ENCODE assay signal across 15 cellular contexts in genomic region chr21:31159808-31160207, GRCh38.
DNase-seq lines count a peak whose midpoint lies in the region; ATAC-seq and TF ChIP-seq lines count a peak whose summit lies in the region.
"Had no signal": no experiment of that assay in that cellular context is flagged by ENCODE, and none has a peak within 500 bp of the region (broad histone marks: within the 10 kb centered on the region; RNA-seq: fewer than 3 reads in every experiment).

No MANE protein-coding gene starts in this region.

- dilution Hi-C loops in mammary epithelial cell (cut with HindIII; ENCODE audit: low sequenced_read_pairs) = no loop called here

- H3K27ac Mint-ChIP-seq in GM23338 (peak overlapping the region; percentile 49; the same call in 1 of the 2 replicates), glutamatergic neuron (ENCODE audit: unreplicated experiment) (no peak overlapping the region)
- peak overlapping the region; percentile 27 for H3K27ac Mint-ChIP-seq in activated CD4-positive, alpha-beta memory T cell treated with anti-CD3 and anti-CD28 coated beads, Interleukin-2, amount 10 ng/mL, durations not matched to agents 7 days and 5 days
- H3K27ac Mint-ChIP-seq: immature natural killer cell had no signal

- in situ Hi-C loops in mammary epithelial cell (cut with MboI; ENCODE audit: low sequenced_read_pairs in 2 of 2) = no loop called here
- in situ Hi-C loops in HAP-1 (cut with MboI; ENCODE audit: low sequenced_read_pairs) = no loop called here

- H3K4me1 Mint-ChIP-seq in GM23338 (peaks cover 42% of the 10 kb centered on the region), glutamatergic neuron (ENCODE audit: low read depth, unreplicated experiment) (peaks cover 24% of the 10 kb centered on the region)
- H3K4me1 Mint-ChIP-seq in activated CD4-positive, alpha-beta memory T cell treated with anti-CD3 and anti-CD28 coated beads, Interleukin-2, amount 10 ng/mL, durations not matched to agents 7 days and 5 days = peaks cover 41% of the 10 kb centered on the region

- H4K20me1 ChIP-seq in GM23338 (replicated peaks; ENCODE audit: insufficient read depth) = no peaks in the 10 kb centered on the region
- no peaks in the 10 kb centered on the region for H4K20me1 ChIP-seq in mammary epithelial cell (ENCODE audit: insufficient read depth, low read length)

- H3K36me3 Mint-ChIP-seq in GM23338 (ENCODE audit: low read depth) = peaks cover 37% of the 10 kb centered on the region
- H3K36me3 Mint-ChIP-seq in activated CD4-positive, alpha-beta memory T cell treated with anti-CD3 and anti-CD28 coated beads, Interleukin-2, amount 10 ng/mL, durations not matched to agents 7 days and 5 days (ENCODE audit: low read depth) = peaks cover 50% of the 10 kb centered on the region
- peaks cover 5% of the 10 kb centered on the region for H3K36me3 Mint-ChIP-seq in glutamatergic neuron (ENCODE audit: unreplicated experiment)

- peak overlapping the region; percentile 49 for H3K4me3 ChIP-seq in GM23338
- H3K4me3 ChIP-seq in sigmoid colon = peak overlapping the region in 3 of 4 donors; percentile 9 to 27 (median 17)
- H3K4me3 ChIP-seq in mammary epithelial cell (replicated peaks in 1 of 3; ENCODE audit: insufficient read depth in 1 of 3, low read depth in 2 of 3, low read length in 3 of 3) = no peak overlapping the region
- H3K4me3 ChIP-seq in HAP-1 = no peak overlapping the region
- H3K4me3 ChIP-seq: testis had no signal

- TF ChIP-seq POLR2A in sigmoid colon (IDR thresholded peaks at IDR 0.05) = no peak
- no peak for TF ChIP-seq POLR2A in erythroblast (IDR thresholded peaks at IDR 0.05; ENCODE audit: low read length)

- H3K9me3 ChIP-seq in sigmoid colon = peaks cover 0 to 10% (median 4%) of the 10 kb centered on the region in 4 donors
- peaks cover 10% of the 10 kb centered on the region for H3K9me3 ChIP-seq in mammary epithelial cell (replicated peaks; ENCODE audit: insufficient read depth, low read length)
- no peaks in the 10 kb centered on the region for H3K9me3 ChIP-seq in HAP-1
- H3K9me3 ChIP-seq: testis had no signal

- H3K9me2 ChIP-seq in GM23338 (ENCODE audit: insufficient read depth) = no peaks in the 10 kb centered on the region

- H3K4me2 ChIP-seq in GM23338 (peak overlapping the region; percentile 73), mammary epithelial cell (ENCODE audit: insufficient read depth, low read depth, low read length) (no peak overlapping the region)

- no peak for TF ChIP-seq EP300 in sigmoid colon (IDR thresholded peaks at IDR 0.05)

- 55 to 84% methylated on average over 5 of the region's 5 CpGs for WGBS in sigmoid colon, 2 donors
- 98% methylated on average over 5 of the region's 5 CpGs for WGBS in mammary epithelial cell (ENCODE audit: low coverage, missing lambda C conversion rate)

- DNase-seq in GM23338 (ENCODE audit: low spot score) (no peak), glutamatergic neuron (no peak), sigmoid colon (no peak), erythroblast (lab: John Stamatoyannopoulos, UW) (no peak), mammary epithelial cell (no peak), HAP-1 (ENCODE audit: low spot score in 2 of 2) (no peak)
- no peak for DNase-seq in activated CD4-positive, alpha-beta memory T cell treated with anti-CD3 and anti-CD28 coated beads, Interleukin-2, amount 10 ng/mL, durations not matched to agents 7 days and 5 days
- DNase-seq in activated effector memory CD4-positive, alpha-beta T cell treated with Interleukin-2 at 50 U/mL for 16 hours = no peak
- DNase-seq: immature natural killer cell, Karpas-422, NCI-H2029 treated with DMSO at 0.1 percent for 48 hours, NCI-H82, SIG-M5, testis had no signal

- TF ChIP-seq CTCF in GM23338 (conservative IDR thresholded peaks at IDR 0.05; ENCODE audit: low read depth in 2 of 2) = no peak
- TF ChIP-seq CTCF in glutamatergic neuron (IDR thresholded peaks at IDR 0.05; ENCODE audit: partially characterized antibody, unreplicated experiment) = no peak
- TF ChIP-seq CTCF in sigmoid colon (IDR thresholded peaks at IDR 0.05) = no peak
- no peak for TF ChIP-seq CTCF in mammary epithelial cell (conservative IDR thresholded peaks at IDR 0.05 in 1 of 2, IDR thresholded peaks at IDR 0.05 in 1 of 2; ENCODE audit: extremely low read depth in 1 of 2, insufficient read depth in 1 of 2, low read depth in 1 of 2, low read length in 2 of 2)

- H3K4me1 ChIP-seq in GM23338 (ENCODE audit: insufficient read depth) = peaks cover 49% of the 10 kb centered on the region
- H3K4me1 ChIP-seq in sigmoid colon = no peaks in the 10 kb centered on the region
- H3K4me1 ChIP-seq in mammary epithelial cell (ENCODE audit: insufficient read depth, low read length) = peaks cover 18% of the 10 kb centered on the region
- peaks cover 12% of the 10 kb centered on the region for H3K4me1 ChIP-seq in HAP-1

- intact Hi-C loops in sigmoid colon (cut with DNase I) (no loop called here), mammary epithelial cell (cut with micrococcal nuclease) (no loop called here)

- no peak for ATAC-seq in GM23338

- H3K79me2 ChIP-seq in GM23338 (replicated peaks; ENCODE audit: insufficient read depth) (peaks cover 4% of the 10 kb centered on the region; the same call in 1 of the 2 replicates), mammary epithelial cell (ENCODE audit: insufficient read depth, low read length) (no peaks in the 10 kb centered on the region)

- H3K4me3 Mint-ChIP-seq in GM23338 = peak overlapping the region; percentile 61
- no peak overlapping the region for H3K4me3 Mint-ChIP-seq in activated CD4-positive, alpha-beta memory T cell treated with anti-CD3 and anti-CD28 coated beads, Interleukin-2, amount 10 ng/mL, durations not matched to agents 7 days and 5 days
- H3K4me3 Mint-ChIP-seq in glutamatergic neuron (ENCODE audit: unreplicated experiment) = peak overlapping the region; percentile 91

- H3K27ac ChIP-seq in GM23338 (ENCODE audit: low read depth) (peak overlapping the region; percentile 87), sigmoid colon (peak overlapping the region in 3 of 4 donors; percentile 39 to 63 (median 40)), mammary epithelial cell (ENCODE audit: insufficient read depth, low read depth, low read length) (no peak overlapping the region)
- H3K27ac ChIP-seq: VCaP had no signal

- H3K9me3 Mint-ChIP-seq in GM23338 (peaks cover 20% of the 10 kb centered on the region), glutamatergic neuron (ENCODE audit: unreplicated experiment) (peaks cover 2% of the 10 kb centered on the region)
- peaks cover 16% of the 10 kb centered on the region for H3K9me3 Mint-ChIP-seq in activated CD4-positive, alpha-beta memory T cell treated with anti-CD3 and anti-CD28 coated beads, Interleukin-2, amount 10 ng/mL, durations not matched to agents 7 days and 5 days

- H3K9ac ChIP-seq in mammary epithelial cell (ENCODE audit: insufficient read depth, low read length) = no peak overlapping the region

- peaks cover 5% of the 10 kb centered on the region; the same call in 1 of the 2 replicates for H3K36me3 ChIP-seq in GM23338 (ENCODE audit: insufficient read depth)
- H3K36me3 ChIP-seq in sigmoid colon = no peaks in the 10 kb centered on the region
- no peaks in the 10 kb centered on the region for H3K36me3 ChIP-seq in mammary epithelial cell (ENCODE audit: insufficient read depth, low read length)
- H3K36me3 ChIP-seq in HAP-1 (replicated peaks) = no peaks in the 10 kb centered on the region

- H3F3A ChIP-seq in GM23338 (replicated peaks; ENCODE audit: low read depth) = no peaks in the 10 kb centered on the region

- CTCF ChIA-PET in activated CD4-positive, alpha-beta memory T cell treated with anti-CD3 and anti-CD28 coated beads, Interleukin-2, amount 10 ng/mL, durations not matched to agents 7 days and 5 days (lab: Charles Lee) = interaction anchor here (1.6 kb wide), 1 partner anchor 399 kb away, joined by 4 read pairs; no protein-coding TSS in a partner anchor
- CTCF ChIA-PET in mammary epithelial cell (lab: Charles Lee; ENCODE audit: low non-redundant PET) = no interaction called here

- peaks cover 5% of the 10 kb centered on the region for H3K27me3 Mint-ChIP-seq in GM23338 (ENCODE audit: insufficient read depth, low read depth, poor library complexity)
- no peaks in the 10 kb centered on the region for H3K27me3 Mint-ChIP-seq in activated CD4-positive, alpha-beta memory T cell treated with anti-CD3 and anti-CD28 coated beads, Interleukin-2, amount 10 ng/mL, durations not matched to agents 7 days and 5 days
- no peaks in the 10 kb centered on the region for H3K27me3 Mint-ChIP-seq in glutamatergic neuron (ENCODE audit: unreplicated experiment)

- H2AFZ ChIP-seq in GM23338 (no peak overlapping the region), mammary epithelial cell (ENCODE audit: low read depth, low read length) (no peak overlapping the region)

- POLR2A ChIA-PET in activated CD4-positive, alpha-beta memory T cell treated with anti-CD3 and anti-CD28 coated beads, Interleukin-2, amount 10 ng/mL, durations not matched to agents 7 days and 5 days (lab: Charles Lee) = interaction anchor here (1.0 kb wide), 1 partner anchor 16 kb away, joined by 5 read pairs; no protein-coding TSS in a partner anchor

- BruUV-seq in mammary epithelial cell (replicated peaks; lab: Mats Ljungman, UMichigan) = no TSS peak

- H3K27me3 ChIP-seq in GM23338 (ENCODE audit: insufficient read depth) = no peaks in the 10 kb centered on the region
- peaks cover 0 to 4% (median 0%) of the 10 kb centered on the region in 3 donors for H3K27me3 ChIP-seq in sigmoid colon
- H3K27me3 ChIP-seq in mammary epithelial cell (ENCODE audit: insufficient read depth, low read length) = no peaks in the 10 kb centered on the region
- no peaks in the 10 kb centered on the region for H3K27me3 ChIP-seq in HAP-1 (ENCODE audit: low read depth)
- H3K27me3 ChIP-seq: testis had no signal

TF ChIP-seq in GM23338, 12 proteins besides CTCF, POLR2A, EP300 and RAD21 (continues in another document):
- no peak for TF ChIP-seq JUNB (IDR thresholded peaks at IDR 0.05; ENCODE audit: unreplicated experiment)

Comparison
In these comparisons a context has a peak if more than half of its experiments do, and no peak if none do; other contexts are left out.
1. H3K4me3 ChIP-seq: peak in GM23338 (single experiment) and sigmoid colon (3 of 4); none in mammary epithelial cell (0 of 3) and HAP-1 (single experiment).